In the genomic region with DNA sequence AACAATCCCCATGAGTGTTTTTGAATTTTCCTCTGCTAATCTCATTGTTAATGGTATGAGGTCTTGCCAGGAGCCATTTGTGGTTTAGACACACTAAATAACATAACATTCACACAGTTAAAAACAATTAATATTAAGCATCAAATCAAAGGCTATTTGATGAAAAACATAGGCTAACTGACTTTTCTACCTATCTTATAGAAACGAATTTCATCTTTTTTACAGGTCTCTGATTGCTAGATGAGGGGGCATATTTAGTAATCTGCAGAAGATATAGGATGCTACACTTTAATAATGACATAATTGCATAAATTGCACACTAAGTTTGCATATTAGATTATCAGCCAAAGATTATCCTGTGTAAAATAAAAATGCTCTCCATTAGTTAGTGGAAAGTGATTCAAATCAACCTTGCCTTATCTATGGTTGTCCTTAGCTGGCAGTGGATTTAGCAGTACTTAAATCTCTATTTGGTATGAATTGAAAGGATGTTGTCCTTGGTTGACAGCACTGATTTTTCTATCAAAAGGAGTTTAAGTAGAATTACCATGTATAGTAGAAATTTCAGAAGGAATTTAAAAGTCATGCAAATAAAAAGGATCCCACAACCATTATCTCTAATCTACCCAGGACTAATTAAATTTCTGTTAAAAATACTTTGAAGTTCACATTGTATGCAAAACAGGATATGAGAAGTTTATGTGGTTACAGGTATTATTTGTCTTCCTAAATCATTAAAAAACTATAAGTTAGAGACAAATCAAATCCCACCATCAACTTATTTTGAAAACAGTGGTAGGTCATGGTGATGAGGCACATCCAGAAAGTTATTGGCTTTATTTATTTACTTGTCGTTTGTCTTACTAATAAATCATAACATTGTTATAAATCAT, we compare ENCODE assay signal across 1 cellular context.
TF ChIP-seq lines count a peak whose summit lies in the region.

No MANE protein-coding gene starts in this region.

TF ChIP-seq in GM23338, 12 proteins besides CTCF, POLR2A, EP300 and RAD21 (continued from another document):
- TF ChIP-seq, protein P1, sequence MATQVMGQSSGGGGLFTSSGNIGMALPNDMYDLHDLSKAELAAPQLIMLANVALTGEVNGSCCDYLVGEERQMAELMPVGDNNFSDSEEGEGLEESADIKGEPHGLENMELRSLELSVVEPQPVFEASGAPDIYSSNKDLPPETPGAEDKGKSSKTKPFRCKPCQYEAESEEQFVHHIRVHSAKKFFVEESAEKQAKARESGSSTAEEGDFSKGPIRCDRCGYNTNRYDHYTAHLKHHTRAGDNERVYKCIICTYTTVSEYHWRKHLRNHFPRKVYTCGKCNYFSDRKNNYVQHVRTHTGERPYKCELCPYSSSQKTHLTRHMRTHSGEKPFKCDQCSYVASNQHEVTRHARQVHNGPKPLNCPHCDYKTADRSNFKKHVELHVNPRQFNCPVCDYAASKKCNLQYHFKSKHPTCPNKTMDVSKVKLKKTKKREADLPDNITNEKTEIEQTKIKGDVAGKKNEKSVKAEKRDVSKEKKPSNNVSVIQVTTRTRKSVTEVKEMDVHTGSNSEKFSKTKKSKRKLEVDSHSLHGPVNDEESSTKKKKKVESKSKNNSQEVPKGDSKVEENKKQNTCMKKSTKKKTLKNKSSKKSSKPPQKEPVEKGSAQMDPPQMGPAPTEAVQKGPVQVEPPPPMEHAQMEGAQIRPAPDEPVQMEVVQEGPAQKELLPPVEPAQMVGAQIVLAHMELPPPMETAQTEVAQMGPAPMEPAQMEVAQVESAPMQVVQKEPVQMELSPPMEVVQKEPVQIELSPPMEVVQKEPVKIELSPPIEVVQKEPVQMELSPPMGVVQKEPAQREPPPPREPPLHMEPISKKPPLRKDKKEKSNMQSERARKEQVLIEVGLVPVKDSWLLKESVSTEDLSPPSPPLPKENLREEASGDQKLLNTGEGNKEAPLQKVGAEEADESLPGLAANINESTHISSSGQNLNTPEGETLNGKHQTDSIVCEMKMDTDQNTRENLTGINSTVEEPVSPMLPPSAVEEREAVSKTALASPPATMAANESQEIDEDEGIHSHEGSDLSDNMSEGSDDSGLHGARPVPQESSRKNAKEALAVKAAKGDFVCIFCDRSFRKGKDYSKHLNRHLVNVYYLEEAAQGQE (IDR thresholded peaks at IDR 0.05; ENCODE audit: unreplicated experiment): no peak
- no peak for TF ChIP-seq POLR2AphosphoS5 (IDR thresholded peaks at IDR 0.05; ENCODE audit: low read depth)
